ENCODE assay signal across 25 cellular contexts in genomic region chr18:61189376-61189775, GRCh38.
"Had no signal": no experiment of that assay in that cellular context is flagged by ENCODE, and none has a peak within 500 bp of the region (broad histone marks: within the 10 kb centered on the region; RNA-seq: fewer than 3 reads in every experiment).

No MANE protein-coding gene starts in this region.

- H3K4me3 ChIP-seq: colonic mucosa, coronary artery, dorsolateral prefrontal cortex, esophagus muscularis mucosa, esophagus squamous epithelium, gastrocnemius medialis, gastroesophageal sphincter, heart left ventricle, heart right ventricle had no signal

- H3K4me3 Mint-ChIP-seq: dendritic cell treated with granulocyte-macrophage colony-stimulating factor and Interleukin-4, amounts not matched to agents 40 ng/mL and 50 ng/mL, for 4 days; effector memory CD8-positive, alpha-beta T cell; endodermal cell had no signal

- H3K4me1 Mint-ChIP-seq: endodermal cell had no signal

- H3K27ac ChIP-seq: colonic mucosa, coronary artery, dorsolateral prefrontal cortex, epithelial cell of prostate, esophagus muscularis mucosa, esophagus squamous epithelium, foreskin keratinocyte, gastrocnemius medialis, gastroesophageal sphincter, heart left ventricle, heart right ventricle had no signal

- H3K27me3 ChIP-seq: colonic mucosa, esophagus muscularis mucosa, esophagus squamous epithelium, foreskin keratinocyte, gastrocnemius medialis, gastroesophageal sphincter, heart left ventricle, heart right ventricle had no signal

- H3K9me3 Mint-ChIP-seq: endodermal cell had no signal

- DNase-seq: colonic mucosa; cortex of kidney; dermis blood vessel endothelial cell; dorsolateral prefrontal cortex; effector CD4-positive, alpha-beta T cell; effector CD8-positive, alpha-beta T cell; effector memory CD4-positive, alpha-beta T cell; effector memory CD8-positive, alpha-beta T cell; endodermal cell; erythroblast; esophagus squamous epithelium; foreskin fibroblast; foreskin keratinocyte; foreskin melanocyte; gastrocnemius medialis; glutamatergic neuron; head of caudate nucleus; heart left ventricle; heart right ventricle had no signal

- H3K36me3 ChIP-seq: colonic mucosa, esophagus muscularis mucosa, esophagus squamous epithelium, gastrocnemius medialis, gastroesophageal sphincter, heart left ventricle, heart right ventricle had no signal

- H3K9me3 ChIP-seq: colonic mucosa, esophagus muscularis mucosa, esophagus squamous epithelium, gastrocnemius medialis, gastroesophageal sphincter had no signal

- H3K4me1 ChIP-seq: colonic mucosa, esophagus muscularis mucosa, esophagus squamous epithelium, foreskin keratinocyte, gastrocnemius medialis, gastroesophageal sphincter, heart left ventricle, heart right ventricle had no signal

- H3K27ac Mint-ChIP-seq: dendritic cell treated with granulocyte-macrophage colony-stimulating factor and Interleukin-4, amounts not matched to agents 40 ng/mL and 50 ng/mL, for 4 days; effector memory CD8-positive, alpha-beta T cell; endodermal cell had no signal

- H3K27me3 Mint-ChIP-seq: dendritic cell treated with granulocyte-macrophage colony-stimulating factor and Interleukin-4, amounts not matched to agents 40 ng/mL and 50 ng/mL, for 4 days; effector memory CD8-positive, alpha-beta T cell had no signal

- ATAC-seq: effector memory CD8-positive, alpha-beta T cell; esophagus mucosa; foreskin keratinocyte; gastrocnemius medialis; gastroesophageal sphincter; heart left ventricle; heart right ventricle had no signal
